ENCODE assay signal across 8 cellular contexts in the genomic region with DNA sequence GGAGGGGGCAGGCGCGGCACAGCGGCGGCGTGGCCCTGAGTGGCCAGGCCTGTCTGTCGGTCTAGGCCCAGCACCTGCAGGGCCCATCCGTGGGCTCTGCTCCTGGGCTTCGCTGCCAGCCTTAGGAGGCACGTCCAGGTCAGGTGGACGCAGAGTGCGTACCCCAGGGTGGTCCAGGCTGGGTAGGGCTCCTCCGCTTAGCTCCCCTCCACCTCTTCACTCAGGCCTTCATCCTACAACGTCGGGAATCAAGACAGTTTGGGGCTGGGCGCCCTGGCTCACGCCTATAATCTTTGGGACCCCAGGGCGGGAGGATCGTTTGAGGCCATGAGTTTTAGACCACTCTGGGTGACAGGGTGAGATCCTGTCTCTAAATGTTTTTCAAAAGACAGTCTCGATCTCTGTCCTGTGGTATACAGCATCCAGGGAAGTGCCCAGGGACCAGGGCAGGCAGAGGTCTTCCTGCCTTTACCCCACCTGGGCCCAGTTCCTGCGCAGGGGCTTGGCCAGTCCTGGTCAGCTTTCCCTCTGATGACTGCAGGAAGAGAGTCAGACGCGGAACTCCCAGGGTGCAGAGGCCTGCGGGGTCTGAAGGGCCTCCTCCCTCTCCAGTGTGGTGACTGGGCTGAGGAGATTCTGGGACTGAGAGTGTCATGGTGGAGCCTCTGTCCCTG. TPM values are rescaled to one million over a fixed set of nuclear protein-coding genes. Genes with fewer than 3 reads are reported as not detected.
DNase-seq lines count a peak whose midpoint lies in the region; ATAC-seq and TF ChIP-seq lines count a peak whose summit lies in the region.
"Not testable (repeated sequence)": the region's sequence is repeated elsewhere in the genome, so short reads cannot be mapped to it uniquely, and the experiment has no call there.

No MANE protein-coding gene starts in this region.

- H3K27ac ChIP-seq in DND-41 (ENCODE audit: low read length), result peak overlapping the region; percentile 79
- H3K27ac ChIP-seq in VCaP, result peak overlapping the region; percentile 73
- H3K27ac ChIP-seq in body of pancreas, result peak overlapping the region in 3 of 4 donors; percentile 1 to 90 (median 79)
- peak overlapping the region; percentile 64 for H3K27ac ChIP-seq in naive thymus-derived CD4-positive, alpha-beta T cell (ENCODE audit: low read depth, low read length)

- H3K9ac ChIP-seq in DND-41 (ENCODE audit: low read depth, low read length), result peak overlapping the region; percentile 87

- not testable (repeated sequence) for H3K9me3 Mint-ChIP-seq in glutamatergic neuron (ENCODE audit: unreplicated experiment); naive thymus-derived CD4-positive, alpha-beta T cell

- H3K4me1 ChIP-seq in DND-41 (ENCODE audit: insufficient read depth, low read length) (peaks cover 44% of the 10 kb centered on the region), body of pancreas (peaks cover 27% of the 10 kb centered on the region)
- H3K4me1 ChIP-seq in naive thymus-derived CD4-positive, alpha-beta T cell (ENCODE audit: control insufficient read depth in 2 of 2, insufficient read depth in 2 of 2, low read length in 2 of 2), result peaks cover 8 to 18% of the 10 kb centered on the region in 2 donors

- TF ChIP-seq CTCF in DND-41 (IDR thresholded peaks at IDR 0.05; ENCODE audit: borderline replicate concordance, extremely low read depth, low read length, poor library complexity, severe bottlenecking); LNCaP clone FGC (IDR thresholded peaks at IDR 0.05; ENCODE audit: control insufficient read depth, extremely low read depth, insufficient read depth); VCaP (conservative IDR thresholded peaks at IDR 0.05); body of pancreas (IDR thresholded peaks at IDR 0.05); glutamatergic neuron (IDR thresholded peaks at IDR 0.05; ENCODE audit: partially characterized antibody, unreplicated experiment): not testable (repeated sequence)

- H3K27me3 ChIP-seq in DND-41 (ENCODE audit: insufficient read depth, low read length, poor library complexity); body of pancreas; naive thymus-derived CD4-positive, alpha-beta T cell (ENCODE audit: control insufficient read depth in 2 of 2, insufficient read depth in 2 of 2, low read length in 2 of 2): not testable (repeated sequence)

- H3K4me2 ChIP-seq in DND-41 (ENCODE audit: insufficient read depth, low read length), result peak overlapping the region; percentile 89

- peaks cover 46% of the 10 kb centered on the region for H3K36me3 ChIP-seq in DND-41 (ENCODE audit: insufficient read depth, low read length)
- H3K36me3 ChIP-seq in body of pancreas (replicated peaks in 1 of 2; ENCODE audit: insufficient read depth in 1 of 2, low read depth in 2 of 2); naive thymus-derived CD4-positive, alpha-beta T cell (ENCODE audit: control insufficient read depth in 2 of 3, insufficient read depth in 3 of 3, low read length in 3 of 3): not testable (repeated sequence)

- intact Hi-C loops in body of pancreas (cut with DNase I), result loop anchor here (5.0 kb wide), 1 partner anchor 159 kb away; a partner anchor contains a TSS
- intact Hi-C loops in naive thymus-derived CD4-positive, alpha-beta T cell (cut with micrococcal nuclease), result loop anchor here (1.0 to 10.0 kb wide), 5 partner anchors 36 to 1502 kb away; a partner anchor contains a TSS

- H3K36me3 Mint-ChIP-seq in glutamatergic neuron (ENCODE audit: unreplicated experiment); naive thymus-derived CD4-positive, alpha-beta T cell: not testable (repeated sequence)

- peak overlapping the region; percentile 86 for H3K4me3 Mint-ChIP-seq in glutamatergic neuron (ENCODE audit: unreplicated experiment)
- peak overlapping the region; percentile 52 to 90 (median 72) for H3K4me3 Mint-ChIP-seq in naive thymus-derived CD4-positive, alpha-beta T cell

- DNase-seq in DND-41, result peak; percentile 33
- not testable (repeated sequence) for DNase-seq in LNCaP clone FGC (ENCODE audit: low read depth); body of pancreas; glutamatergic neuron; naive thymus-derived CD4-positive, alpha-beta T cell
- DNase-seq in superior temporal gyrus (ENCODE audit: extremely low spot score), result peak; percentile 10

- CTCF ChIA-PET in naive thymus-derived CD4-positive, alpha-beta T cell (lab: Charles Lee), result interaction anchor here (3.2 kb wide), 1 partner anchor 159 kb away, joined by 19 read pairs; a partner anchor contains a TSS

- H3K27ac Mint-ChIP-seq in glutamatergic neuron (ENCODE audit: unreplicated experiment), result peak overlapping the region; percentile 89
- H3K27ac Mint-ChIP-seq in naive thymus-derived CD4-positive, alpha-beta T cell, result peak overlapping the region in 8 of 9 donors; percentile 15 to 88 (median 76)

- H3K27me3 Mint-ChIP-seq in glutamatergic neuron (ENCODE audit: unreplicated experiment), result peaks cover 14% of the 10 kb centered on the region
- H3K27me3 Mint-ChIP-seq in naive thymus-derived CD4-positive, alpha-beta T cell, result not testable (repeated sequence)

- peak overlapping the region; percentile 36 to 94; a peak in 3 of 4 replicates for H3K4me3 ChIP-seq in DND-41 (ENCODE audit: low read depth in 1 of 2, low read length in 2 of 2)
- H3K4me3 ChIP-seq in LNCaP clone FGC (ENCODE audit: low read depth, low read length), result peak overlapping the region; percentile 78
- peak overlapping the region in 1 of 2 donors; percentile 86 for H3K4me3 ChIP-seq in body of pancreas
- peak overlapping the region; percentile 36 for H3K4me3 ChIP-seq in naive thymus-derived CD4-positive, alpha-beta T cell (ENCODE audit: low read length)

- POLR2A ChIA-PET in naive thymus-derived CD4-positive, alpha-beta T cell (lab: Charles Lee), result interaction anchor here (3.9 kb wide), 1 partner anchor 159 kb away, joined by 65 read pairs; a partner anchor contains a TSS

- peak; percentile 10 for ATAC-seq in DND-41 (ENCODE audit: insufficient read depth, low read depth)
- ATAC-seq in GM21737 (IDR thresholded peaks at IDR 0.05; ENCODE audit: unreplicated experiment), result peak; percentile 13
- not testable (repeated sequence) for ATAC-seq in body of pancreas; naive thymus-derived CD4-positive, alpha-beta T cell

- H4K20me1 ChIP-seq in DND-41 (ENCODE audit: insufficient read depth, low read length), result peaks cover 52% of the 10 kb centered on the region

- H3K4me1 Mint-ChIP-seq in glutamatergic neuron (ENCODE audit: low read depth, unreplicated experiment), result peaks cover 15% of the 10 kb centered on the region
- H3K4me1 Mint-ChIP-seq in naive thymus-derived CD4-positive, alpha-beta T cell, result peaks cover 13 to 30% (median 21%) of the 10 kb centered on the region in 7 donors

- peaks cover 83% of the 10 kb centered on the region for H3K79me2 ChIP-seq in DND-41 (ENCODE audit: insufficient read depth, low read length)

- TF ChIP-seq POLR2A in body of pancreas (IDR thresholded peaks at IDR 0.05), result not testable (repeated sequence)

- peak overlapping the region; percentile 23; the same call in 1 of the 2 replicates for H2AFZ ChIP-seq in DND-41 (ENCODE audit: low read depth, low read length)

- not testable (repeated sequence) for H3K9me3 ChIP-seq in DND-41 (ENCODE audit: insufficient read depth, low read length, severe bottlenecking); body of pancreas; naive thymus-derived CD4-positive, alpha-beta T cell (ENCODE audit: control insufficient read depth in 2 of 3, low read length in 3 of 3)

- 26 to 29% methylated on average over 4 to 16 of the region's 23 CpGs for WGBS in body of pancreas, 2 donors

RNA-seq across cellular contexts. Expression of a gene that starts 0.9 kb away (rescaled TPM):
- total RNA-seq in body of pancreas, result 100 to 1,000 TPM in 1 of 2 donors, 10 to 100 TPM in 1; 68.6 to 106 TPM
- total RNA-seq in glutamatergic neuron (ENCODE audit: unreplicated experiment), result 172 TPM
- 100 to 1,000 TPM; 180 to 323 (median 227) TPM for total RNA-seq in naive thymus-derived CD4-positive, alpha-beta T cell
- polyA plus RNA-seq in naive thymus-derived CD4-positive, alpha-beta T cell, result 100 to 1,000 TPM; 206 to 233 TPM

RNA-seq across cellular contexts. Expression of a gene that starts 1.6 kb away (rescaled TPM):
- total RNA-seq in body of pancreas, result 10 to 100 TPM; 25.4 to 33.3 TPM
- 83.4 TPM for total RNA-seq in glutamatergic neuron (ENCODE audit: unreplicated experiment)
- 10 to 100 TPM; 52.5 to 82.9 (median 59.8) TPM for total RNA-seq in naive thymus-derived CD4-positive, alpha-beta T cell
- 10 to 100 TPM; 37.0 to 53.5 TPM for polyA plus RNA-seq in naive thymus-derived CD4-positive, alpha-beta T cell

RNA-seq across cellular contexts. Expression of a gene that starts 15.3 kb away (rescaled TPM):
- total RNA-seq in body of pancreas (not detected), glutamatergic neuron (ENCODE audit: unreplicated experiment) (not detected)
- not detected for total RNA-seq in naive thymus-derived CD4-positive, alpha-beta T cell
- not detected for polyA plus RNA-seq in naive thymus-derived CD4-positive, alpha-beta T cell

RNA-seq across cellular contexts. Expression of a gene that starts 38.1 kb away (rescaled TPM):
- total RNA-seq in body of pancreas (1 to 10 TPM in 1 of 2 donors, under 1 TPM in 1; 0.99 to 1.0 TPM), glutamatergic neuron (ENCODE audit: unreplicated experiment) (0.29 TPM)
- 1 to 10 TPM in 1 of 5 experiments, under 1 TPM in 2, not detected in 2; 0.16 to 1.6 (median 0.73) TPM for total RNA-seq in naive thymus-derived CD4-positive, alpha-beta T cell
- polyA plus RNA-seq in naive thymus-derived CD4-positive, alpha-beta T cell, result not detected

RNA-seq across cellular contexts. Expression of a gene that starts 53.9 kb away (rescaled TPM):
- total RNA-seq in body of pancreas, result not detected
- 12.8 TPM for total RNA-seq in glutamatergic neuron (ENCODE audit: unreplicated experiment)
- total RNA-seq in naive thymus-derived CD4-positive, alpha-beta T cell, result not detected
- under 1 TPM in 1 of 2 donors, not detected in 1; 0.06 TPM for polyA plus RNA-seq in naive thymus-derived CD4-positive, alpha-beta T cell
